Comparison of ENCODE assay signal across 26 cellular contexts in the genomic region with DNA sequence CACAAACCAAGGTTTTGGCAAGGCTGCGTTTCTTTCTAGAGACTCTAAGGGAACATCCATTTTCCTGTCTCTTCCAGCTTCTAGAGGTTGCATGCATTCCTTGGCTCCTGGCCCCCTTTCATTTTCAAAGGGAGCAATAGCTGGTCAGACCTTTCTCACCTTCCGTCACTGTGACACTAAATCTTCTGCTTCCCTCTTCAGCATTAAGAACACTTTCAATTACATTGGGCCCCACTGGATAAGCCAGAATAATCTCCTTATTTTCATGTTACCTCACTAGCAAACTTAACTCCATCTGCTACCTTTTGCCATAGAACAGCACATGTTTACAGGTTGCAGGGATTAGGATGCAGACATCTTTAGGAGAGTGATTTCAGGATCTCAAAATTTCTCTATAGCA.
"Had no signal": no experiment of that assay in that cellular context is flagged by ENCODE, and none has a peak within 500 bp of the region (broad histone marks: within the 10 kb centered on the region; RNA-seq: fewer than 3 reads in every experiment).

No MANE protein-coding gene starts in this region.

- H3K27me3 ChIP-seq: esophagus muscularis mucosa, hepatocyte, neural progenitor cell, testis, tibial nerve, upper lobe of right lung, vagina had no signal

- H3K4me1 ChIP-seq: neural progenitor cell, testis, upper lobe of right lung, vagina had no signal

- H3K27ac ChIP-seq: epithelial cell of prostate, esophagus muscularis mucosa, foreskin keratinocyte, hepatocyte, neural progenitor cell, skin epidermis, testis, tibial nerve, upper lobe of right lung, vagina had no signal

- ATAC-seq: effector memory CD8-positive, alpha-beta T cell; foreskin keratinocyte; left cardiac atrium; left ventricle myocardium superior; natural killer cell treated with Interleukin-12 subunit alpha and Interleukin-12 subunit beta and Interleukin-15 and Interleukin-18, amount 100 ng/mL, for 72 hours; pancreas; sciatic nerve; stimulated activated naive B cell treated with anti-CD40 and anti-IgM and Interleukin-4, amounts not matched to agents 10 μg/mL and 1 μg/mL and 100 μg/mL, for 72 hours; stimulated activated naive CD8-positive, alpha-beta T cell treated with anti-CD3 and anti-CD28 coated beads, Interleukin-15, amount 100 ng/mL, for 72 hours; upper lobe of right lung had no signal

- H3K9me3 ChIP-seq: esophagus muscularis mucosa, pancreas, testis, tibial nerve, upper lobe of right lung, vagina had no signal

- H3K4me3 ChIP-seq: esophagus muscularis mucosa, hepatocyte, lung, neural progenitor cell, pancreas, skin epidermis, testis, tibial nerve, upper lobe of right lung, vagina had no signal

- DNase-seq: effector memory CD8-positive, alpha-beta T cell; foreskin keratinocyte; head of caudate nucleus; kidney; left cardiac atrium; left ventricle myocardium superior; mesenchymal stem cell; midbrain; occipital lobe; pancreas; stimulated activated CD4-positive, alpha-beta T cell treated with anti-CD3 and anti-CD28 coated beads, Interleukin-2, amount 100 ng/mL, for 24 hours; stimulated activated CD4-positive, alpha-beta T cell treated with anti-CD3 and anti-CD28 coated beads, Interleukin-4, amount 100 ng/mL, for 4 hours; stimulated activated naive B cell treated with anti-CD40 and anti-IgM and Interleukin-4, amounts not matched to agents 10 μg/mL and 1 μg/mL and 100 μg/mL, for 72 hours; stimulated activated naive CD8-positive, alpha-beta T cell treated with anti-CD3 and anti-CD28 coated beads, Interleukin-15, amount 100 ng/mL, for 72 hours; testis; upper lobe of right lung had no signal

- H3K36me3 ChIP-seq: esophagus muscularis mucosa, neural progenitor cell, pancreas, tibial nerve, upper lobe of right lung, vagina had no signal

- FAIRE-seq: kidney, pancreas had no signal
